Comparison of ENCODE assay signal across 8 cellular contexts in the genomic region with DNA sequence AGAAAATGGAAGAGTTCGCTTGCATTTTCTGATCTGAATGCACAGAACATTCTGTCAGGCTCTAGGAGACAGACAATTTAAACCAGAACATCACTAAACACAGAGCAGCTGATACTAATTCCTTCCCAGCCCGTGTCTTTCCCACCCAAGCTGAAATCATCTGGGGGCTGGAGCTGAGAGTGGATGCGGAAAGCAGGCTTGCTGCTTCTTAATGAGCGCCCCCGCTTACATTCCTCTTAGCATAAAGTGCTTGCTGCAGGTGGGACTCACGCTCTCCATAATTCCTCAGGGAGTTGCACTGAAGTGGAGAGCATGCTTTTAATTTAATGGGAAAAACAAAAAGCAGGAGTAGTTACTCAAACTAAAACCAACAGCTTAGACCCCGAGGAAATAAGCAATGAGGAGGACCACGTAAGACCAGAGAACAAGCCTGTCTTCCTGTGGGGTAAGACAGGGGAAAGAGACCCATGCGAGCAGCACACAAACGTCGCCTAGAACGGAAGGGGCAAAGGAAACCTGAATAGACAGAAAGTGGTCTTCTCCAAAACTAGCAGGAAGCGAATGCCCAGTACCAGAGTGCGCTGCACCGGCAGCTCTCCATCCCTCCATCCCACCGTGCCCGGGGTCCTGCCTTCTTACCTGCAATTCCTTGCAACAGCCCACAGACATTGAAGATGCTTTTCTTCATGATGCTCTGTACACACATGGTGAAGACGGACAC.
A peak's percentile ranks its signal among the peaks of the same experiment; 100 is the strongest.
DNase-seq lines count a peak whose midpoint lies in the region; ATAC-seq and TF ChIP-seq lines count a peak whose summit lies in the region.

No MANE protein-coding gene starts in this region.

- no peaks in the 10 kb centered on the region for H3K9me3 Mint-ChIP-seq in activated naive CD4-positive, alpha-beta T cell treated with anti-CD3 and anti-CD28 coated beads for 36 hours
- no peaks in the 10 kb centered on the region for H3K9me3 Mint-ChIP-seq in activated naive CD4-positive, alpha-beta T cell treated with anti-CD3 and anti-CD28 coated beads, Interleukin-2, amount 50 U/mL, for 24 hours

- peaks cover 63% of the 10 kb centered on the region for H3K27me3 Mint-ChIP-seq in activated naive CD4-positive, alpha-beta T cell treated with anti-CD3 and anti-CD28 coated beads for 36 hours (ENCODE audit: low read depth)
- peaks cover 38% of the 10 kb centered on the region for H3K27me3 Mint-ChIP-seq in activated naive CD4-positive, alpha-beta T cell treated with anti-CD3 and anti-CD28 coated beads, Interleukin-2, amount 50 U/mL, for 24 hours

- no peaks in the 10 kb centered on the region for H3K36me3 Mint-ChIP-seq in activated naive CD4-positive, alpha-beta T cell treated with anti-CD3 and anti-CD28 coated beads for 36 hours (ENCODE audit: low read depth)
- H3K36me3 Mint-ChIP-seq in activated naive CD4-positive, alpha-beta T cell treated with anti-CD3 and anti-CD28 coated beads, Interleukin-2, amount 50 U/mL, for 24 hours = no peaks in the 10 kb centered on the region

- H4K8ac ChIP-seq in mesenchymal stem cell (ENCODE audit: low read length) = no peak overlapping the region

- H3K4me3 Mint-ChIP-seq in activated naive CD4-positive, alpha-beta T cell treated with anti-CD3 and anti-CD28 coated beads for 36 hours = peak overlapping the region; percentile 71
- peak overlapping the region; percentile 80 for H3K4me3 Mint-ChIP-seq in activated naive CD4-positive, alpha-beta T cell treated with anti-CD3 and anti-CD28 coated beads, Interleukin-2, amount 50 U/mL, for 24 hours

- peak overlapping the region in 1 of 2 experiments; percentile 28 for H3K18ac ChIP-seq in mesenchymal stem cell (ENCODE audit: low read depth in 1 of 2, low read length in 2 of 2)

- peak overlapping the region in 1 of 2 experiments; percentile 32 for H2BK12ac ChIP-seq in mesenchymal stem cell (ENCODE audit: low read length in 2 of 2)

- no peak for TF ChIP-seq POLR2A in tibial nerve (IDR thresholded peaks at IDR 0.05)

- H3K27me3 ChIP-seq in mesenchymal stem cell (ENCODE audit: control insufficient read depth in 1 of 2, insufficient read depth in 1 of 2, low read length in 2 of 2) = no peaks in the 10 kb centered on the region
- H3K27me3 ChIP-seq in tibial nerve = no peaks in the 10 kb centered on the region

- H3K9ac ChIP-seq in mesenchymal stem cell (ENCODE audit: low read length) = peak overlapping the region; percentile 93

- no peak overlapping the region for H3K23ac ChIP-seq in mesenchymal stem cell (ENCODE audit: low read length in 2 of 2)

- 81% methylated on average over 18 of the region's 18 CpGs for WGBS in mesenchymal stem cell
- 25 to 32% methylated on average over 18 of the region's 18 CpGs for WGBS in tibial nerve, 2 donors

- H3K4me1 ChIP-seq in mesenchymal stem cell (ENCODE audit: control insufficient read depth, insufficient read depth, low read depth, low read length) = peaks cover 12% of the 10 kb centered on the region
- peaks cover 0 to 81% (median 36%) of the 10 kb centered on the region in 4 donors for H3K4me1 ChIP-seq in tibial nerve

- CTCF ChIA-PET in activated naive CD4-positive, alpha-beta T cell treated with anti-CD3 and anti-CD28 coated beads for 36 hours (lab: Charles Lee) = no interaction called here

- no peak overlapping the region for H2AFZ ChIP-seq in mesenchymal stem cell (ENCODE audit: low read depth, low read length)

- H3K4me3 ChIP-seq in mesenchymal stem cell (ENCODE audit: insufficient read depth in 1 of 2, low read depth in 1 of 2, low read length in 2 of 2) (peak overlapping the region in 1 of 2 experiments; percentile 85), tibial nerve (peak overlapping the region; percentile 32 to 69 (median 56))

- H3K9me3 ChIP-seq in mesenchymal stem cell (ENCODE audit: control insufficient read depth, low read length) (no peaks in the 10 kb centered on the region), tibial nerve (no peaks in the 10 kb centered on the region)

- no peak overlapping the region for H2AK5ac ChIP-seq in mesenchymal stem cell (ENCODE audit: low read length, severe bottlenecking)

- no peak for TF ChIP-seq EP300 in tibial nerve (IDR thresholded peaks at IDR 0.05)

- H2BK120ac ChIP-seq in mesenchymal stem cell (ENCODE audit: low read depth, low read length) = no peak overlapping the region

- H4K91ac ChIP-seq in mesenchymal stem cell (ENCODE audit: low read length) = no peak overlapping the region

- TF ChIP-seq CTCF in tibial nerve (IDR thresholded peaks at IDR 0.05) (no peak), omental fat pad (IDR thresholded peaks at IDR 0.05) (no peak)

- H3K4me2 ChIP-seq in mesenchymal stem cell (ENCODE audit: low read length, poor library complexity, severe bottlenecking) = no peak overlapping the region

- H2BK5ac ChIP-seq in mesenchymal stem cell (ENCODE audit: low read depth, low read length, poor library complexity, severe bottlenecking) = no peak overlapping the region

- H3K27ac ChIP-seq in mesenchymal stem cell (ENCODE audit: low read length, poor library complexity, severe bottlenecking) = no peak overlapping the region
- H3K27ac ChIP-seq in tibial nerve = peak overlapping the region; percentile 38 to 92 (median 78)

- H3K4me1 Mint-ChIP-seq in activated naive CD4-positive, alpha-beta T cell treated with anti-CD3 and anti-CD28 coated beads for 36 hours (ENCODE audit: low read depth) = peaks cover 5% of the 10 kb centered on the region
- H3K4me1 Mint-ChIP-seq in activated naive CD4-positive, alpha-beta T cell treated with anti-CD3 and anti-CD28 coated beads, Interleukin-2, amount 50 U/mL, for 24 hours = peaks cover 9% of the 10 kb centered on the region

- DNase-seq in activated naive CD4-positive, alpha-beta T cell treated with anti-CD3 and anti-CD28 coated beads for 36 hours = no peak
- DNase-seq in activated naive CD4-positive, alpha-beta T cell treated with Interleukin-2 at 50 U/mL for 16 hours = no peak
- DNase-seq in mesenchymal stem cell (no peak), tibial nerve (ENCODE audit: low spot score in 2 of 2) (no peak), omental fat pad (ENCODE audit: low spot score) (no peak), inferior parietal cortex (ENCODE audit: extremely low spot score) (no peak)
- no peak for DNase-seq in stimulated activated CD4-positive, alpha-beta T cell treated with anti-CD3 and anti-CD28 coated beads, Interleukin-2, amount 100 ng/mL, for 48 hours

- no peak for ATAC-seq in omental fat pad (ENCODE audit: low FRiP score)

- peaks cover 12% of the 10 kb centered on the region for H3K79me1 ChIP-seq in mesenchymal stem cell (replicated peaks; ENCODE audit: low read length, poor library complexity, severe bottlenecking)

- H2BK15ac ChIP-seq in mesenchymal stem cell (ENCODE audit: low read depth, poor library complexity, severe bottlenecking) = no peak overlapping the region

- intact Hi-C loops in activated naive CD4-positive, alpha-beta T cell treated with anti-CD3 and anti-CD28 coated beads for 36 hours (cut with micrococcal nuclease) = no loop called here

- H3K36me3 ChIP-seq in mesenchymal stem cell (ENCODE audit: control insufficient read depth in 1 of 2, insufficient read depth in 2 of 2, low read depth in 1 of 2, low read length in 2 of 2) (peaks cover 0 to 14% of the 10 kb centered on the region in 2 experiments), tibial nerve (no peaks in the 10 kb centered on the region)

- no peak overlapping the region for H3K27ac Mint-ChIP-seq in activated naive CD4-positive, alpha-beta T cell treated with anti-CD3 and anti-CD28 coated beads for 36 hours
- H3K27ac Mint-ChIP-seq in activated naive CD4-positive, alpha-beta T cell treated with anti-CD3 and anti-CD28 coated beads, Interleukin-2, amount 50 U/mL, for 24 hours = no peak overlapping the region

- H3K14ac ChIP-seq in mesenchymal stem cell (ENCODE audit: low read length in 2 of 2) = no peak overlapping the region

- no peak overlapping the region for H3K4ac ChIP-seq in mesenchymal stem cell (ENCODE audit: low read depth in 1 of 2, low read length in 2 of 2)
